Comparison of ENCODE assay signal across 15 cellular contexts in genomic region chr11:12696911-12697581, GRCh38. TPM values are rescaled to one million over a fixed set of nuclear protein-coding genes. Genes with fewer than 3 reads are reported as not detected.
DNase-seq lines count a peak whose midpoint lies in the region; ATAC-seq, FAIRE-seq and TF ChIP-seq lines count a peak whose summit lies in the region.
"Had no signal": no experiment of that assay in that cellular context is flagged by ENCODE, and none has a peak within 500 bp of the region (broad histone marks: within the 10 kb centered on the region; RNA-seq: fewer than 3 reads in every experiment).

No MANE protein-coding gene starts in this region.

- no peaks in the 10 kb centered on the region for H3K27me3 ChIP-seq in bronchial epithelial cell (ENCODE audit: control insufficient read depth, insufficient read depth, low read length)
- H3K27me3 ChIP-seq in ovary, result no peaks in the 10 kb centered on the region

- TF ChIP-seq POLR2A in ovary (IDR thresholded peaks at IDR 0.05), result no peak

- H3K4me3 Mint-ChIP-seq in neural crest cell, result peak overlapping the region; percentile 16
- H3K4me3 Mint-ChIP-seq in activated T-helper 2 cell treated with anti-CD3 and anti-CD28 coated beads, Interferon-gamma antibody, Interleukin-2, Interleukin-4, amounts not matched to agents 10 μg/mL and 5 μg/mL and 100 μg/mL, durations not matched to agents 14 hours and 24 hours and 36 hours (ENCODE audit: low read depth), result no peak overlapping the region
- H3K4me3 Mint-ChIP-seq: activated CD4-positive, alpha-beta memory T cell treated with anti-CD3 and anti-CD28 coated beads, Interleukin-2, amount 10 ng/mL, durations not matched to agents 7 days and 5 days; activated naive CD8-positive, alpha-beta T cell; CD8-positive, alpha-beta T cell; T-helper 17 cell had no signal

- H3K27ac Mint-ChIP-seq in neural crest cell (ENCODE audit: unreplicated experiment), result no peak overlapping the region
- no peak overlapping the region for H3K27ac Mint-ChIP-seq in activated T-helper 2 cell treated with anti-CD3 and anti-CD28 coated beads, Interferon-gamma antibody, Interleukin-2, Interleukin-4, amounts not matched to agents 10 μg/mL and 5 μg/mL and 100 μg/mL, durations not matched to agents 14 hours and 24 hours and 36 hours
- H3K27ac Mint-ChIP-seq: activated CD4-positive, alpha-beta memory T cell treated with anti-CD3 and anti-CD28 coated beads, Interleukin-2, amount 10 ng/mL, durations not matched to agents 7 days and 5 days; activated naive CD8-positive, alpha-beta T cell; CD8-positive, alpha-beta T cell; T-helper 17 cell had no signal

- intact Hi-C loops in activated T-helper 2 cell treated with anti-CD3 and anti-CD28 coated beads, Interferon-gamma antibody, Interleukin-2, Interleukin-4, amounts not matched to agents 10 μg/mL and 5 μg/mL and 100 μg/mL, durations not matched to agents 14 hours and 24 hours and 36 hours (cut with micrococcal nuclease), result no loop called here
- intact Hi-C loops in ovary (cut with DNase I), result no loop called here

- ATAC-seq in GM21576 (IDR thresholded peaks at IDR 0.05; ENCODE audit: unreplicated experiment), result no peak
- ATAC-seq: CD8-positive, alpha-beta T cell; T-helper 17 cell had no signal

- WGBS in ovary, 3 donors, result 88 to 95% (median 91%) methylated on average over 5 of the region's 5 CpGs

- no peaks in the 10 kb centered on the region for H3K36me3 Mint-ChIP-seq in neural crest cell (ENCODE audit: low read depth)
- H3K36me3 Mint-ChIP-seq in activated T-helper 2 cell treated with anti-CD3 and anti-CD28 coated beads, Interferon-gamma antibody, Interleukin-2, Interleukin-4, amounts not matched to agents 10 μg/mL and 5 μg/mL and 100 μg/mL, durations not matched to agents 14 hours and 24 hours and 36 hours (ENCODE audit: low read depth), result no peaks in the 10 kb centered on the region
- H3K36me3 Mint-ChIP-seq: activated naive CD8-positive, alpha-beta T cell; CD8-positive, alpha-beta T cell had no signal

- H3K36me3 ChIP-seq in bronchial epithelial cell (ENCODE audit: control insufficient read depth, insufficient read depth, low read length) (no peaks in the 10 kb centered on the region), ovary (no peaks in the 10 kb centered on the region)

- no peak for TF ChIP-seq EP300 in ovary (IDR thresholded peaks at IDR 0.05)

- peak; percentile 63 for DNase-seq in DMS79 treated with DMSO at 0.1 percent for 48 hours (lab: John Stamatoyannopoulos, UW)
- peak; percentile 66 for DNase-seq in NCI-H2029 (lab: John Stamatoyannopoulos, UW)
- peak; percentile 85 for DNase-seq in bronchial epithelial cell (ENCODE audit: low read depth)
- DNase-seq in neural crest cell (ENCODE audit: low read depth, low spot score), result no peak
- DNase-seq in activated T-helper 2 cell treated with anti-CD3 and anti-CD28 coated beads, Interferon-gamma antibody, Interleukin-2, Interleukin-4, amounts not matched to agents 10 μg/mL and 5 μg/mL and 100 μg/mL, durations not matched to agents 14 hours and 24 hours and 36 hours (ENCODE audit: low spot score), result no peak
- DNase-seq in ovary, result no peak
- DNase-seq in hippocampal formation (lab: John Stamatoyannopoulos, UW), result no peak
- DNase-seq: activated CD4-positive, alpha-beta memory T cell treated with anti-CD3 and anti-CD28 coated beads, Interleukin-2, amount 10 ng/mL, durations not matched to agents 7 days and 5 days; CD8-positive, alpha-beta T cell; stimulated activated CD4-positive, alpha-beta T cell treated with anti-CD3 and anti-CD28 coated beads, Interleukin-1b, Interleukin-23, amount 100 ng/mL, for 48 hours; stimulated activated naive CD4-positive, alpha-beta T cell; T-helper 17 cell had no signal

- no peak for FAIRE-seq in bronchial epithelial cell (lab: Jason Lieb, UNC)
- FAIRE-seq: colon had no signal

- H3K9me3 Mint-ChIP-seq in neural crest cell, result no peaks in the 10 kb centered on the region
- no peaks in the 10 kb centered on the region for H3K9me3 Mint-ChIP-seq in activated T-helper 2 cell treated with anti-CD3 and anti-CD28 coated beads, Interferon-gamma antibody, Interleukin-2, Interleukin-4, amounts not matched to agents 10 μg/mL and 5 μg/mL and 100 μg/mL, durations not matched to agents 14 hours and 24 hours and 36 hours
- H3K9me3 Mint-ChIP-seq: activated CD4-positive, alpha-beta memory T cell treated with anti-CD3 and anti-CD28 coated beads, Interleukin-2, amount 10 ng/mL, durations not matched to agents 7 days and 5 days; CD8-positive, alpha-beta T cell had no signal

- H3K27me3 Mint-ChIP-seq in neural crest cell (ENCODE audit: low read depth), result no peaks in the 10 kb centered on the region
- H3K27me3 Mint-ChIP-seq in activated T-helper 2 cell treated with anti-CD3 and anti-CD28 coated beads, Interferon-gamma antibody, Interleukin-2, Interleukin-4, amounts not matched to agents 10 μg/mL and 5 μg/mL and 100 μg/mL, durations not matched to agents 14 hours and 24 hours and 36 hours (ENCODE audit: low read depth), result peaks cover 77% of the 10 kb centered on the region

- no peaks in the 10 kb centered on the region for H3K9me3 ChIP-seq in ovary

- H3K4me1 ChIP-seq in ovary (ENCODE audit: insufficient read depth), result peaks cover 18% of the 10 kb centered on the region

- H3K27ac ChIP-seq in ovary, result no peak overlapping the region

- H3K4me1 Mint-ChIP-seq in neural crest cell, result peaks cover 89% of the 10 kb centered on the region
- peaks cover 10% of the 10 kb centered on the region for H3K4me1 Mint-ChIP-seq in activated T-helper 2 cell treated with anti-CD3 and anti-CD28 coated beads, Interferon-gamma antibody, Interleukin-2, Interleukin-4, amounts not matched to agents 10 μg/mL and 5 μg/mL and 100 μg/mL, durations not matched to agents 14 hours and 24 hours and 36 hours (ENCODE audit: low read depth)

- H3K4me3 ChIP-seq in bronchial epithelial cell (ENCODE audit: low read depth, low read length), result no peak overlapping the region
- no peak overlapping the region for H3K4me3 ChIP-seq in ovary

- TF ChIP-seq CTCF in bronchial epithelial cell (IDR thresholded peaks at IDR 0.05; ENCODE audit: insufficient read depth, low read length, severe bottlenecking) (no peak), neural crest cell (conservative IDR thresholded peaks at IDR 0.05) (no peak), ovary (IDR thresholded peaks at IDR 0.05) (no peak)

RNA-seq across cellular contexts. Expression of gene TEAD1, which starts 22.8 kb away (rescaled TPM):
- 17.6 and 18.7 TPM in 2 replicates for total RNA-seq in bronchial epithelial cell
- total RNA-seq in neural crest cell, result 84.1 and 87.3 TPM in 2 replicates
- 1.0 and 1.3 TPM in 2 replicates for total RNA-seq in activated T-helper 2 cell treated with anti-CD3 and anti-CD28 coated beads, Interferon-gamma antibody, Interleukin-2, Interleukin-4, amounts not matched to agents 10 μg/mL and 5 μg/mL and 100 μg/mL, durations not matched to agents 14 hours and 24 hours and 36 hours
- 10 to 100 TPM; 59.2 to 84.1 (median 73.9) TPM for total RNA-seq in ovary
- 10 to 100 TPM; 20.0 to 30.9 TPM for polyA plus RNA-seq in ovary
- total RNA-seq: CD8-positive, alpha-beta T cell had no signal

Comparison
In these comparisons a context has a peak if more than half of its experiments do, and no peak if none do; other contexts are left out.
1. DNase-seq: peak in DMS79 treated with DMSO at 0.1 percent for 48 hours (single experiment), NCI-H2029 (single experiment) and bronchial epithelial cell (single experiment); none in neural crest cell (single experiment), activated T-helper 2 cell treated with anti-CD3 and anti-CD28 coated beads, Interferon-gamma antibody, Interleukin-2, Interleukin-4, amounts not matched to agents 10 μg/mL and 5 μg/mL and 100 μg/mL, durations not matched to agents 14 hours and 24 hours and 36 hours (single experiment), ovary (0 of 5) and hippocampal formation (0 of 2).